ENCODE assay signal across 1 cellular context in genomic region chr3:87766736-87767135, GRCh38.
TF ChIP-seq lines count a peak whose summit lies in the region.

No MANE protein-coding gene starts in this region.

TF ChIP-seq in H1, 55 proteins besides CTCF, POLR2A, EP300 and RAD21:
- TF ChIP-seq MAX (IDR thresholded peaks at IDR 0.05) (no peak), HDAC2 (IDR thresholded peaks at IDR 0.05; ENCODE audit: borderline replicate concordance in 1 of 2, low read depth in 2 of 2, low read length in 2 of 2) (no peak), MAFK (IDR thresholded peaks at IDR 0.05; ENCODE audit: low read depth, low read length) (no peak), E2F6 (IDR thresholded peaks at IDR 0.05) (no peak), SUZ12 (IDR thresholded peaks at IDR 0.05; ENCODE audit: low read length) (no peak), SIRT6 (IDR thresholded peaks at IDR 0.05; ENCODE audit: low read length) (no peak), KDM1A (IDR thresholded peaks at IDR 0.05; ENCODE audit: borderline replicate concordance, low read length) (no peak), KDM4A (IDR thresholded peaks at IDR 0.05; ENCODE audit: low read depth, low read length, severe bottlenecking) (no peak)
